Comparison of ENCODE assay signal across 7 cellular contexts in the genomic region with DNA sequence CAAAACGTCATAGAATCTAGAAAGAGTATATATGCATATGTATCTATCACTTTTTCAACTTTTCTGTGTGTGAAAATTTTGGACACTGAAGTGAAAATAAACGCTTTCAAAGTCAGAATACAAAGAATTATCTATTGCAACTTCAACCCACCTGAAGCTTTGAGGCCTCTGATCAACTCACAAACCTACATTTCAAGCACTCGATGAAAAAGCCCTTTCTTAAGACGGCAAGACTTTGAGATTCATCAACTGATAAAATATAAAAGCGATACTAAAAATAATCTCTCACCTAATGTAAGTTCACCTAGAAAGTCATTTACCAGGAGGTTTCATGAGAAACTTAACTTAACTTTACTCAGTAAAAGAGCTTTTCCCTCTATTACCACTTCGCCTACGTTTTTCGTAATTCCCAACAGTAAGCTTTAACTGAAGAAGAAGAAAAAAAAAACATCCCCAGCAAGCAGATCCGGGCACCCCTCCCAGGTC. TPM values are rescaled to one million over a fixed set of nuclear protein-coding genes. Genes with fewer than 3 reads are reported as not detected.
DNase-seq lines count a peak whose midpoint lies in the region; ATAC-seq and TF ChIP-seq lines count a peak whose summit lies in the region.

No MANE protein-coding gene starts in this region.

- peaks cover 0 to 34% (median 0%) of the 10 kb centered on the region in 3 donors for H3K36me3 ChIP-seq in Peyer's patch

- no peak for TF ChIP-seq CTCF in GM13977 (IDR thresholded peaks at IDR 0.05; ENCODE audit: extremely low read depth, insufficient read depth, missing control alignments)
- TF ChIP-seq CTCF in Peyer's patch (IDR thresholded peaks at IDR 0.05) = no peak
- no peak for TF ChIP-seq CTCF in epithelial cell of proximal tubule (conservative IDR thresholded peaks at IDR 0.05; ENCODE audit: low read depth, low read length)
- TF ChIP-seq CTCF in osteocyte (IDR thresholded peaks at IDR 0.05) = no peak

- peak overlapping the region; percentile 100 for H3K4me3 Mint-ChIP-seq in osteocyte (ENCODE audit: unreplicated experiment)

- in situ Hi-C loops in GM13977 (cut with MboI; ENCODE audit: low pct_unique_long_range_greater_than_20kb, low sequenced_read_pairs, unreplicated experiment) = no loop called here

- H3K27me3 Mint-ChIP-seq in osteocyte (ENCODE audit: unreplicated experiment) = no peaks in the 10 kb centered on the region

- ATAC-seq in HG03442 (IDR thresholded peaks at IDR 0.05; ENCODE audit: unreplicated experiment) = no peak
- no peak for ATAC-seq in left colon
- ATAC-seq in HG03520 (IDR thresholded peaks at IDR 0.05; ENCODE audit: unreplicated experiment) = no peak

- peak; percentile 25 for DNase-seq in GM13977 (ENCODE audit: low spot score)
- DNase-seq in Peyer's patch = no peak
- no peak for DNase-seq in epithelial cell of proximal tubule (ENCODE audit: low read depth)
- DNase-seq in osteocyte (ENCODE audit: extremely low spot score, unreplicated experiment) = no peak
- DNase-seq in left colon = no peak

- intact Hi-C loops in left colon (cut with DNase I, micrococcal nuclease) = loop anchor here in 1 of 2 donors (10.0 kb wide), 1 partner anchor 52 kb away; no protein-coding TSS in a partner anchor

- H3K4me3 ChIP-seq in Peyer's patch (peak overlapping the region; percentile 82 to 93 (median 93)), epithelial cell of proximal tubule (ENCODE audit: low read depth, low read length) (peak overlapping the region; percentile 85)

- H3K4me1 Mint-ChIP-seq in osteocyte (ENCODE audit: unreplicated experiment) = peaks cover 54% of the 10 kb centered on the region

- no peaks in the 10 kb centered on the region for H3K27me3 ChIP-seq in Peyer's patch

- TF ChIP-seq POLR2A in Peyer's patch (IDR thresholded peaks at IDR 0.05) = no peak

- no peaks in the 10 kb centered on the region for H3K9me3 ChIP-seq in Peyer's patch

- no peaks in the 10 kb centered on the region for H3K9me3 Mint-ChIP-seq in osteocyte (ENCODE audit: unreplicated experiment)

- H3K27ac Mint-ChIP-seq in osteocyte (ENCODE audit: unreplicated experiment) = peak overlapping the region; percentile 100

- H3K4me1 ChIP-seq in Peyer's patch = peaks cover 0 to 19% (median 3%) of the 10 kb centered on the region in 4 donors

- peaks cover 27% of the 10 kb centered on the region for H3K36me3 Mint-ChIP-seq in osteocyte (ENCODE audit: unreplicated experiment)

- peak overlapping the region; percentile 98 to 100 (median 99) for H3K27ac ChIP-seq in Peyer's patch

RNA-seq across cellular contexts. Expression of gene GOLPH3, which starts 1.2 kb away (rescaled TPM):
- 10 to 100 TPM; 63.5 to 93.7 (median 75.1) TPM for total RNA-seq in Peyer's patch
- total RNA-seq in epithelial cell of proximal tubule = 65.0 and 83.8 TPM in 2 replicates
- 91.2 and 94.9 TPM in 2 replicates for total RNA-seq in osteocyte
- 100 to 1,000 TPM; 123 to 131 TPM for total RNA-seq in left colon
